In genomic region chr15:36358094-36358961, GRCh38 we compare ENCODE assay signal across 1 cellular context.
TF ChIP-seq lines count a peak whose summit lies in the region.

No MANE protein-coding gene starts in this region.

TF ChIP-seq in SK-N-SH treated with all-trans-retinoic acid at 6 μM for 48 hours, 23 proteins besides CTCF, POLR2A, EP300 and RAD21 (continued from another document):
- TF ChIP-seq PATZ1 (CRISPR knock-in tag; IDR thresholded peaks at IDR 0.05; ENCODE audit: borderline replicate concordance) (peak; percentile 79), ZNF8 (CRISPR knock-in tag; IDR thresholded peaks at IDR 0.05) (no peak), ISL1 (CRISPR knock-in tag; IDR thresholded peaks at IDR 0.05) (peak; percentile 70), TOX (CRISPR knock-in tag; IDR thresholded peaks at IDR 0.05; ENCODE audit: borderline replicate concordance) (no peak), TCF4 (CRISPR knock-in tag; IDR thresholded peaks at IDR 0.05; ENCODE audit: borderline replicate concordance) (no peak)
